Comparison of ENCODE assay signal across 8 cellular contexts in the genomic region with DNA sequence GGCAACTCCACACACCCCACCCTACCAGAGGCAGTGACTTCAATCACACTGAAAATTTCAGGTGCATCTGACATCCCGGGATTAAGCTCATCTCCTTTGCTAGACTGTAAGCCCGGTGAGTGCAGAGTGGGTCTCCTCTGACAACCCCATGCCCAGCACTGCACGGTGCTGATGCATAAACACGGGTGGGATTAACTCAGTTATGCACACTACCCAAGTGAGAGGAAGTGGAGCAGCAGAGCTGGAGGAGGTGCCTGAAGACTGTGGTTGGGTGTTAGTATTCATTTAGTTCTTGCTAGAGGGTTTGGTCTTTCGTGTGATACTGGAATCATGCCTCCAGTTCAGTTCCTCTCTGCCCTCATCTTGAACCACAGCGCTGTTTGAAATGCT. TPM values are rescaled to one million over a fixed set of nuclear protein-coding genes. Genes with fewer than 3 reads are reported as not detected.
A peak's percentile ranks its signal among the peaks of the same experiment; 100 is the strongest.
DNase-seq lines count a peak whose midpoint lies in the region; ATAC-seq, FAIRE-seq and TF ChIP-seq lines count a peak whose summit lies in the region.

No MANE protein-coding gene starts in this region.

- no peaks in the 10 kb centered on the region; a peak in 2 of 4 replicates for H3K36me3 ChIP-seq in GM12878 (ENCODE audit: control insufficient read depth in 2 of 2, insufficient read depth in 2 of 2, low read length in 1 of 2)

- CTCF ChIA-PET in RWPE1 (lab: Yijun Ruan, JAX) (interaction anchor here (0.9 to 1.1 kb wide), 2 partner anchors 69 to 96 kb away, joined by 3 to 4 read pairs; partner anchors contain the start of gene SCO2), GM12878 (lab: Yijun Ruan, JAX) (interaction anchor here (0.5 to 3.5 kb wide), 47 partner anchors 8 to 472 kb away, joined by 3 to 32 read pairs (median 6); partner anchors contain the start of genes KLHDC7B, LMF2, NCAPH2 and SCO2)

- H3K4me1 ChIP-seq in GM12878 (ENCODE audit: control insufficient read depth, insufficient read depth, low read length): peaks cover 28% of the 10 kb centered on the region

- 0 out of 2 replicates have a peak, but pooled peaks have one; percentile 33 for TF ChIP-seq POLR2A in GM12878 (IDR thresholded peaks at IDR 0.05; ENCODE audit: low read depth, low read length)

- H4K20me1 ChIP-seq in GM12878 (ENCODE audit: control insufficient read depth, insufficient read depth): no peaks in the 10 kb centered on the region

- SMC1A ChIA-PET in GM12878 (lab: Charles Lee; ENCODE audit: uncharacterized antibody, unreplicated experiment): interaction anchor here (0.7 to 3.4 kb wide), 19 partner anchors 12 to 380 kb away, joined by 3 to 20 read pairs (median 4); partner anchors contain the start of genes LMF2, NCAPH2, SCO2 and SYCE3

- H3K9me3 ChIP-seq in GM12878 (replicated peaks; ENCODE audit: control insufficient read depth, insufficient read depth, low read length): no peaks in the 10 kb centered on the region

- no peak for TF ChIP-seq CTCF in GM10266 (IDR thresholded peaks at IDR 0.05; ENCODE audit: control insufficient read depth, insufficient read depth, low read depth, missing control alignments)
- TF ChIP-seq CTCF in RWPE1 (conservative IDR thresholded peaks at IDR 0.05; ENCODE audit: low read depth): no peak
- no peak for TF ChIP-seq CTCF in GM12878 (IDR thresholded peaks at IDR 0.05 in 2 of 3, conservative IDR thresholded peaks at IDR 0.05 in 1 of 3; ENCODE audit: control insufficient read depth in 2 of 3, extremely low read depth in 1 of 3, insufficient read depth in 1 of 3, low read depth in 3 of 3, low read length in 3 of 3)

- WGBS in GM12878 (ENCODE audit: insufficient coverage, insufficient replicate concordance, low lambda C conversion rate, missing lambda C conversion rate): 0% methylated on average over 6 of the region's 6 CpGs

- FAIRE-seq in GM12878 (lab: Jason Lieb, UNC): peak; percentile 92

- RAD21 ChIA-PET in GM12878 (lab: Charles Lee; ENCODE audit: unreplicated experiment): interaction anchor here (0.5 to 4.0 kb wide), 26 partner anchors 20 to 380 kb away, joined by 3 to 43 read pairs (median 4); partner anchors contain the start of genes HDAC10, LMF2, NCAPH2 and SCO2

- H2AFZ ChIP-seq in GM12878 (ENCODE audit: control insufficient read depth, low read depth, low read length): peak overlapping the region; percentile 87

- in situ Hi-C loops in GM12878 (cut with MboI): loop anchor here (5.0 kb wide), 1 partner anchor 94 kb away; the partner anchor contains the start of gene SCO2

- no peaks in the 10 kb centered on the region for H3K79me2 ChIP-seq in GM12878 (ENCODE audit: control insufficient read depth, insufficient read depth, low read length)

- TF ChIP-seq EP300 in GM12878 (IDR thresholded peaks at IDR 0.05; ENCODE audit: borderline replicate concordance in 1 of 2, control insufficient read depth in 1 of 2, low read depth in 2 of 2, low read length in 2 of 2): peak in 1 of 2 experiments; percentile 42; a peak in 2 of 4 replicates

- BruUV-seq in GM12878 (replicated peaks; lab: Mats Ljungman, UMichigan): no TSS peak

- peak overlapping the region; percentile 100 for H3K4me2 ChIP-seq in GM12878 (ENCODE audit: control insufficient read depth, insufficient read depth)

- no peak for TF ChIP-seq RAD21 in GM12878 (IDR thresholded peaks at IDR 0.05; ENCODE audit: insufficient read depth, low read depth, low read length)

- H3K9ac ChIP-seq in GM12878 (ENCODE audit: control insufficient read depth, insufficient read depth, low read length): peak overlapping the region; percentile 84

- H3K27ac ChIP-seq in RWPE1 (peak overlapping the region; percentile 80), GM12878 (ENCODE audit: control insufficient read depth, insufficient read depth) (peak overlapping the region; percentile 97)

- ATAC-seq in HG02588 (IDR thresholded peaks at IDR 0.05; ENCODE audit: unreplicated experiment) (peak; percentile 24), GM12878 (peak; percentile 81)

- intact Hi-C loops in GM12878 (cut with micrococcal nuclease; ENCODE audit: unreplicated experiment): loop anchor here (5.0 kb wide), 3 partner anchors 71 to 379 kb away; no protein-coding TSS in a partner anchor

- no peaks in the 10 kb centered on the region for H3K27me3 ChIP-seq in GM12878 (replicated peaks in 1 of 2; ENCODE audit: control insufficient read depth in 2 of 2, insufficient read depth in 2 of 2, low read length in 1 of 2)

- DNase-seq in GM10266 (ENCODE audit: extremely low spot score) (peak; percentile 69), RWPE1 (ENCODE audit: low spot score) (no peak), GM12878 (ENCODE audit: low read depth, low spot score) (peak; percentile 69), myocyte (ENCODE audit: low read depth) (peak; percentile 10), NCI-H2196 (lab: John Stamatoyannopoulos, UW; ENCODE audit: unreplicated experiment) (no peak), NCI-H146 treated with DMSO at 0.1 percent for 48 hours (lab: John Stamatoyannopoulos, UW; ENCODE audit: unreplicated experiment) (no peak), LoVo (ENCODE audit: low spot score) (no peak)

- H3K4me3 ChIP-seq in GM12878: peak overlapping the region; percentile 70

- POLR2A ChIA-PET in RWPE1 (lab: Yijun Ruan, JAX; ENCODE audit: low non-redundant PET) (no interaction called here), GM12878 (lab: Charles Lee) (interaction anchor here (0.5 to 2.1 kb wide), 10 partner anchors 39 to 370 kb away, joined by 3 to 11 read pairs (median 4); partner anchors contain the start of genes CHKB, HDAC10, LMF2 and NCAPH2)

RNA-seq across cellular contexts. Expression of gene ARSA, which starts 6.5 kb away (rescaled TPM):
- total RNA-seq in GM12878 (2013; cell fraction: nucleolus; rRNA removed): 16.9 and 17.4 TPM in 2 replicates
- total RNA-seq in GM12878 (2014; rRNA removed) (16.7 and 18.9 TPM in 2 replicates), GM12878 (2014; rRNA removed; fragmentation: Illumina TruSeq; extraction: Trizol) (3.2 and 3.7 TPM in 2 replicates), GM12878 (2021) (24.5 and 26.3 TPM in 2 replicates), myocyte (30.5 and 37.4 TPM in 2 replicates)
- polyA plus RNA-seq in GM12878 (2011; ENCODE audit: low read depth): 4.9 TPM
- polyA plus RNA-seq in GM12878 (2011; rRNA removed) (1.3 and 5.4 TPM in 2 replicates), GM12878 (2014; fragmentation: Illumina TruSeq; extraction: Trizol) (0.21 and 2.6 TPM in 2 replicates), GM12878 (2014; fragmentation: Nextera tagmentation; extraction: Ambion mirVana) (1 to 10 TPM in 1 of 2 experiments, under 1 TPM in 1; 0.39 to 1.7 TPM), GM12878 (2014; rRNA removed) (22.1 and 24.3 TPM in 2 replicates), GM12878 (2016; fragmentation: Nextera tagmentation; extraction: Ambion mirVana) (10 to 100 TPM; 14.2 to 14.3 TPM)
- 5.4 and 8.9 TPM in 2 replicates for polyA plus RNA-seq in GM12878 (2011; cell fraction: cytosol; rRNA removed)
- 63.6 and 77.8 TPM in 2 replicates for polyA plus RNA-seq in GM12878 (2011; cell fraction: nucleus; rRNA removed)
- 15.5 and 16.4 TPM in 2 replicates for polyA plus RNA-seq in GM12878 (2012)
- polyA minus RNA-seq in GM12878 (2011; rRNA and poly(A)+ RNA removed): 1.7 and 3.0 TPM in 2 replicates
- polyA minus RNA-seq in GM12878 (2011; cell fraction: cytosol; rRNA and poly(A)+ RNA removed): 2.9 and 4.7 TPM in 2 replicates
- polyA minus RNA-seq in GM12878 (2011; cell fraction: nucleus; rRNA and poly(A)+ RNA removed): 11.1 and 20.8 TPM in 2 replicates
- polyA plus RNA-seq in myocyte (2012): 50.4 TPM

RNA-seq across cellular contexts. Expression of gene MAPK8IP2, which starts 20.9 kb away (rescaled TPM):
- 0.07 and 0.15 TPM in 2 replicates for total RNA-seq in GM12878 (2013; cell fraction: nucleolus; rRNA removed)
- 0.11 TPM in 2 replicates for total RNA-seq in GM12878 (2014; rRNA removed)
- total RNA-seq in GM12878 (2014; rRNA removed; fragmentation: Illumina TruSeq; extraction: Trizol): 0.04 and 0.05 TPM in 2 replicates
- 0.13 and 0.21 TPM in 2 replicates for total RNA-seq in GM12878 (2021)
- 0.08 TPM for polyA plus RNA-seq in GM12878 (2011; ENCODE audit: low read depth)
- polyA plus RNA-seq in GM12878 (2011; rRNA removed): 0.01 and 0.03 TPM in 2 replicates
- polyA plus RNA-seq in GM12878 (2011; cell fraction: cytosol; rRNA removed): 0.03 and 0.04 TPM in 2 replicates
- 0.13 and 0.25 TPM in 2 replicates for polyA plus RNA-seq in GM12878 (2011; cell fraction: nucleus; rRNA removed)
- polyA plus RNA-seq in GM12878 (2012): 0.11 TPM in 2 replicates
- 0.01 TPM in 1 of 2 replicates, not detected in the other for polyA plus RNA-seq in GM12878 (2014; fragmentation: Illumina TruSeq; extraction: Trizol)
- not detected for polyA plus RNA-seq in GM12878 (2014; fragmentation: Nextera tagmentation; extraction: Ambion mirVana)
- 0.08 and 0.13 TPM in 2 replicates for polyA plus RNA-seq in GM12878 (2014; rRNA removed)
- not detected for polyA plus RNA-seq in GM12878 (2016; fragmentation: Nextera tagmentation; extraction: Ambion mirVana)
- polyA minus RNA-seq in GM12878 (2011; rRNA and poly(A)+ RNA removed): 0.05 TPM in 1 of 2 replicates, not detected in the other
- not detected in 2 replicates for polyA minus RNA-seq in GM12878 (2011; cell fraction: cytosol; rRNA and poly(A)+ RNA removed)
- polyA minus RNA-seq in GM12878 (2011; cell fraction: nucleus; rRNA and poly(A)+ RNA removed): 0.10 TPM in 1 of 2 replicates, not detected in the other
- total RNA-seq in myocyte: 0.16 and 0.36 TPM in 2 replicates
- 0.24 TPM for polyA plus RNA-seq in myocyte (2012)

RNA-seq across cellular contexts. Expression of gene CHKB, which starts 38.8 kb away (rescaled TPM):
- 97.2 and 101 TPM in 2 replicates for total RNA-seq in GM12878 (2013; cell fraction: nucleolus; rRNA removed)
- total RNA-seq in GM12878 (2014; rRNA removed): 53.5 and 58.4 TPM in 2 replicates
- total RNA-seq in GM12878 (2014; rRNA removed; fragmentation: Illumina TruSeq; extraction: Trizol): 36.4 and 37.9 TPM in 2 replicates
- 57.5 and 62.4 TPM in 2 replicates for total RNA-seq in GM12878 (2021)
- 44.0 TPM for polyA plus RNA-seq in GM12878 (2011; ENCODE audit: low read depth)
- 46.7 and 56.3 TPM in 2 replicates for polyA plus RNA-seq in GM12878 (2011; rRNA removed)
- 45.3 and 53.9 TPM in 2 replicates for polyA plus RNA-seq in GM12878 (2011; cell fraction: cytosol; rRNA removed)
- 254 and 292 TPM in 2 replicates for polyA plus RNA-seq in GM12878 (2011; cell fraction: nucleus; rRNA removed)
- polyA plus RNA-seq in GM12878 (2012): 62.2 and 66.5 TPM in 2 replicates
- polyA plus RNA-seq in GM12878 (2014; fragmentation: Illumina TruSeq; extraction: Trizol): 59.5 and 67.9 TPM in 2 replicates
- 10 to 100 TPM in 1 of 2 experiments, 1 to 10 TPM in 1; 10.0 to 20.6 TPM for polyA plus RNA-seq in GM12878 (2014; fragmentation: Nextera tagmentation; extraction: Ambion mirVana)
- 85.9 and 93.9 TPM in 2 replicates for polyA plus RNA-seq in GM12878 (2014; rRNA removed)
- 10 to 100 TPM; 39.0 to 57.6 TPM for polyA plus RNA-seq in GM12878 (2016; fragmentation: Nextera tagmentation; extraction: Ambion mirVana)
- 11.6 and 22.6 TPM in 2 replicates for polyA minus RNA-seq in GM12878 (2011; rRNA and poly(A)+ RNA removed)
- polyA minus RNA-seq in GM12878 (2011; cell fraction: cytosol; rRNA and poly(A)+ RNA removed): 8.3 and 11.9 TPM in 2 replicates
- polyA minus RNA-seq in GM12878 (2011; cell fraction: nucleus; rRNA and poly(A)+ RNA removed): 30.1 and 48.3 TPM in 2 replicates
- 42.7 and 47.0 TPM in 2 replicates for total RNA-seq in myocyte
- polyA plus RNA-seq in myocyte (2012): 41.8 TPM

RNA-seq across cellular contexts. Expression of gene CPT1B, which starts 43.3 kb away (rescaled TPM):
- total RNA-seq in GM12878 (2013; cell fraction: nucleolus; rRNA removed): 75.2 and 82.7 TPM in 2 replicates
- 28.3 and 28.9 TPM in 2 replicates for total RNA-seq in GM12878 (2014; rRNA removed)
- 12.0 and 13.6 TPM in 2 replicates for total RNA-seq in GM12878 (2014; rRNA removed; fragmentation: Illumina TruSeq; extraction: Trizol)
- total RNA-seq in GM12878 (2021): 37.0 and 40.8 TPM in 2 replicates
- 29.0 TPM for polyA plus RNA-seq in GM12878 (2011; ENCODE audit: low read depth)
- 26.0 and 36.2 TPM in 2 replicates for polyA plus RNA-seq in GM12878 (2011; rRNA removed)
- 30.5 and 42.8 TPM in 2 replicates for polyA plus RNA-seq in GM12878 (2011; cell fraction: cytosol; rRNA removed)
- polyA plus RNA-seq in GM12878 (2011; cell fraction: nucleus; rRNA removed): 387 and 439 TPM in 2 replicates
- 44.1 and 46.1 TPM in 2 replicates for polyA plus RNA-seq in GM12878 (2012)
- 21.0 and 24.5 TPM in 2 replicates for polyA plus RNA-seq in GM12878 (2014; fragmentation: Illumina TruSeq; extraction: Trizol)
- 1 to 10 TPM; 3.5 to 5.7 TPM for polyA plus RNA-seq in GM12878 (2014; fragmentation: Nextera tagmentation; extraction: Ambion mirVana)
- 51.1 and 54.0 TPM in 2 replicates for polyA plus RNA-seq in GM12878 (2014; rRNA removed)
- polyA plus RNA-seq in GM12878 (2016; fragmentation: Nextera tagmentation; extraction: Ambion mirVana): 10 to 100 TPM; 11.5 to 19.0 TPM
- 9.7 and 19.9 TPM in 2 replicates for polyA minus RNA-seq in GM12878 (2011; rRNA and poly(A)+ RNA removed)
- polyA minus RNA-seq in GM12878 (2011; cell fraction: cytosol; rRNA and poly(A)+ RNA removed): 3.0 and 5.3 TPM in 2 replicates
- polyA minus RNA-seq in GM12878 (2011; cell fraction: nucleus; rRNA and poly(A)+ RNA removed): 29.0 and 38.0 TPM in 2 replicates
- 3.9 and 11.5 TPM in 2 replicates for total RNA-seq in myocyte
- polyA plus RNA-seq in myocyte (2012): 17.2 TPM

RNA-seq across cellular contexts. Expression of gene SHANK3, which starts 51.1 kb away (rescaled TPM):
- 0.12 and 0.19 TPM in 2 replicates for total RNA-seq in GM12878 (2013; cell fraction: nucleolus; rRNA removed)
- total RNA-seq in GM12878 (2014; rRNA removed) (0.06 TPM in 1 of 2 replicates, not detected in the other), GM12878 (2014; rRNA removed; fragmentation: Illumina TruSeq; extraction: Trizol) (not detected in 2 replicates), GM12878 (2021) (0.08 and 0.10 TPM in 2 replicates), myocyte (0.32 and 0.47 TPM in 2 replicates)
- polyA plus RNA-seq in GM12878 (2011; ENCODE audit: low read depth): not detected
- polyA plus RNA-seq in GM12878 (2011; rRNA removed) (0.03 and 0.04 TPM in 2 replicates), GM12878 (2014; fragmentation: Illumina TruSeq; extraction: Trizol) (under 0.01 TPM in 1 of 2 replicates, not detected in the other), GM12878 (2014; fragmentation: Nextera tagmentation; extraction: Ambion mirVana) (not detected), GM12878 (2014; rRNA removed) (0.06 TPM in 1 of 2 replicates, not detected in the other), GM12878 (2016; fragmentation: Nextera tagmentation; extraction: Ambion mirVana) (not detected)
- polyA plus RNA-seq in GM12878 (2011; cell fraction: cytosol; rRNA removed): 0.03 and 0.04 TPM in 2 replicates
- polyA plus RNA-seq in GM12878 (2011; cell fraction: nucleus; rRNA removed): 0.38 and 0.45 TPM in 2 replicates
- 0.09 and 0.10 TPM in 2 replicates for polyA plus RNA-seq in GM12878 (2012)
- polyA minus RNA-seq in GM12878 (2011; rRNA and poly(A)+ RNA removed): under 0.01 TPM in 1 of 2 replicates, not detected in the other
- polyA minus RNA-seq in GM12878 (2011; cell fraction: cytosol; rRNA and poly(A)+ RNA removed): not detected in 2 replicates
- polyA minus RNA-seq in GM12878 (2011; cell fraction: nucleus; rRNA and poly(A)+ RNA removed): 0.10 and 0.12 TPM in 2 replicates
- polyA plus RNA-seq in myocyte (2012): 1.0 TPM

Comparison
In these comparisons a context has a peak if more than half of its experiments do, and no peak if none do; other contexts are left out.
1. DNase-seq: peak in GM10266 (single experiment), GM12878 (single experiment) and myocyte (single experiment); none in RWPE1 (single experiment), NCI-H2196 (single experiment), NCI-H146 treated with DMSO at 0.1 percent for 48 hours (single experiment) and LoVo (single experiment).